11 cellular contexts compared by ENCODE assay signal in genomic region chr17:19270951-19271611, GRCh38. TPM values are rescaled to one million over a fixed set of nuclear protein-coding genes. Genes with fewer than 3 reads are reported as not detected.
DNase-seq lines count a peak whose midpoint lies in the region; ATAC-seq, FAIRE-seq and TF ChIP-seq lines count a peak whose summit lies in the region.
"Had no signal": no experiment of that assay in that cellular context is flagged by ENCODE, and none has a peak within 500 bp of the region (broad histone marks: within the 10 kb centered on the region; RNA-seq: fewer than 3 reads in every experiment).

No MANE protein-coding gene starts in this region.

- TF ChIP-seq EP300 in tibial nerve (IDR thresholded peaks at IDR 0.05), result no peak

- H3K27ac ChIP-seq in kidney (ENCODE audit: low read depth in 2 of 2, low read length in 2 of 2) (no peak overlapping the region), tibial nerve (peak overlapping the region in 2 of 4 donors; percentile 37 to 79)

- FAIRE-seq in GM12892 (lab: Jason Lieb, UNC) (peak; percentile 92), kidney (lab: Jason Lieb, UNC) (no peak)

- H3K4me3 ChIP-seq in kidney (ENCODE audit: low read length in 2 of 2) (no peak overlapping the region), tibial nerve (no peak overlapping the region)

- H3K36me3 ChIP-seq in kidney (ENCODE audit: control insufficient read depth in 1 of 2, insufficient read depth in 2 of 2, low read length in 2 of 2) (peaks cover 0 to 3% of the 10 kb centered on the region in 2 donors), tibial nerve (no peaks in the 10 kb centered on the region)

- peak; percentile 75 for ATAC-seq in GM21529 (IDR thresholded peaks at IDR 0.05; ENCODE audit: unreplicated experiment)
- no peak for ATAC-seq in GM18502 (IDR thresholded peaks at IDR 0.05; ENCODE audit: poor library complexity, unreplicated experiment)

- H3K27me3 ChIP-seq in tibial nerve, result no peaks in the 10 kb centered on the region

- WGBS in tibial nerve, 2 donors, result 77 to 80% methylated on average over 7 of the region's 7 CpGs

- intact Hi-C loops in kidney (cut with DNase I), result no loop called here

- H3K9ac ChIP-seq in kidney (ENCODE audit: low read length in 2 of 2), result no peak overlapping the region

- TF ChIP-seq CTCF in kidney (IDR thresholded peaks at IDR 0.05; ENCODE audit: borderline replicate concordance, extremely low read depth, insufficient read depth), result no peak
- TF ChIP-seq CTCF in tibial nerve (IDR thresholded peaks at IDR 0.05), result no peak

- DNase-seq in GM12892 (ENCODE audit: insufficient read length), result no peak
- peak; percentile 38 for DNase-seq in MV-4-11 (lab: John Stamatoyannopoulos, UW)
- DNase-seq in kidney, result peak; percentile 26
- no peak for DNase-seq in activated gamma-delta T cell treated with Interleukin-2 at 50 U/mL for 16 hours
- DNase-seq in stimulated activated CD4-positive, alpha-beta T cell treated with anti-CD3 and anti-CD28 coated beads, Interleukin-2, amount 100 ng/mL, for 24 hours, result no peak
- no peak for DNase-seq in tibial nerve (ENCODE audit: low spot score in 2 of 2)
- DNase-seq: DMS 273 treated with DMSO at 0.1 percent for 48 hours, mesenchymal stem cell, NCI-H524 treated with DMSO at 0.1 percent for 48 hours had no signal

- H3K9me3 ChIP-seq in kidney (ENCODE audit: control insufficient read depth in 1 of 2, low read length in 2 of 2) (no peaks in the 10 kb centered on the region), tibial nerve (no peaks in the 10 kb centered on the region)

- no peak for TF ChIP-seq POLR2A in GM12892 (IDR thresholded peaks at IDR 0.05; ENCODE audit: low read depth, low read length)
- no peak for TF ChIP-seq POLR2A in tibial nerve (IDR thresholded peaks at IDR 0.05)

- H3K4me1 ChIP-seq in kidney (ENCODE audit: control insufficient read depth in 1 of 2, insufficient read depth in 1 of 2, low read depth in 1 of 2, low read length in 2 of 2), result peaks cover 31 to 34% of the 10 kb centered on the region in 2 donors
- H3K4me1 ChIP-seq in tibial nerve, result peaks cover 0 to 97% (median 61%) of the 10 kb centered on the region in 4 donors

RNA-seq across cellular contexts. Expression of gene EPN2, which starts 33.9 kb away (rescaled TPM):
- polyA plus RNA-seq in GM12892 (2012; ENCODE audit: missing spikeins), result 8.7 TPM
- total RNA-seq in kidney (45.4 TPM), tibial nerve (100 to 1,000 TPM in 3 of 4 donors, 10 to 100 TPM in 1; 92.7 to 141 (median 119) TPM)
- 18.0 TPM for polyA plus RNA-seq in kidney (ENCODE audit: insufficient read depth, low read depth, low replicate concordance)

Comparison
In these comparisons a context has a peak if more than half of its experiments do, and no peak if none do; other contexts are left out.
1. DNase-seq: peak in MV-4-11 (single experiment) and kidney (single experiment); none in GM12892 (single experiment), activated gamma-delta T cell treated with Interleukin-2 at 50 U/mL for 16 hours (single experiment), stimulated activated CD4-positive, alpha-beta T cell treated with anti-CD3 and anti-CD28 coated beads, Interleukin-2, amount 100 ng/mL, for 24 hours (0 of 2) and tibial nerve (0 of 2).